In the genomic region with DNA sequence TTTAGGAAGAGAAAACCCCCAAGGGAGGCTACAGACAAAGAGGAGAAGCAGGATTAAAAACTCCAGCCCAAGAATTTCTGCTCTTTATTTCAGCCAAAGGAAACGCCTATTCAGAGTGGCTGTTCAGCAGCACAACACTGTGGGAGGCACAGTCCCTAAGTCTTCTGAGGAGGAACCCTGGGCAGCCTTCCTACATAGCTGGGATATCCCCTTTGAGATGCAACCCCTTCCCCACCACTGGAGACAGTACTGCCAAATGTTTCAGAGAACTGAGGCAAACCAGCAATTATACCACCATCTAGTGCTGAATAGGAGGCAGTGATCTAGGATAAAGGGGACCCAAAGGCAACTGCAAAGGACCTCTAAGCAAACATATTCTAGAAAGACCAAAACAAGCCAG, we compare ENCODE assay signal across 26 cellular contexts.
A peak's percentile ranks its signal among the peaks of the same experiment; 100 is the strongest.
DNase-seq lines count a peak whose midpoint lies in the region; ATAC-seq and TF ChIP-seq lines count a peak whose summit lies in the region.
"Had no signal": no experiment of that assay in that cellular context is flagged by ENCODE, and none has a peak within 500 bp of the region (broad histone marks: within the 10 kb centered on the region; RNA-seq: fewer than 3 reads in every experiment).

No MANE protein-coding gene starts in this region.

- no peak overlapping the region for H2AK5ac ChIP-seq in H9 (ENCODE audit: insufficient read length, low read length)

- H3K4me1 ChIP-seq in H9 (ENCODE audit: insufficient read depth, low read length), result peaks cover 3% of the 10 kb centered on the region; the same call in 1 of the 2 replicates
- H3K4me1 ChIP-seq in ectodermal cell (ENCODE audit: control insufficient read depth, insufficient read depth, low read length), result no peaks in the 10 kb centered on the region
- H3K4me1 ChIP-seq in thyroid gland, result no peaks in the 10 kb centered on the region
- no peaks in the 10 kb centered on the region for H3K4me1 ChIP-seq in prostate gland (replicated peaks)
- H3K4me1 ChIP-seq: BLaER1 had no signal

- peaks cover 26 to 42% (median 34%) of the 10 kb centered on the region in 3 experiments for H3K36me3 Mint-ChIP-seq in H9 (ENCODE audit: insufficient read depth in 1 of 3, low read depth in 3 of 3)

- no peaks in the 10 kb centered on the region for H3K23me2 ChIP-seq in H9 (ENCODE audit: insufficient read length, low read depth, low read length, poor library complexity, severe bottlenecking)

- TF ChIP-seq CTCF in H9 (conservative IDR thresholded peaks at IDR 0.05) (peak; percentile 60), thyroid gland (IDR thresholded peaks at IDR 0.05) (no peak), prostate gland (IDR thresholded peaks at IDR 0.05) (no peak)

- no peak overlapping the region for H2BK5ac ChIP-seq in H9 (ENCODE audit: insufficient read length, low read length)

- H3K4me2 ChIP-seq in H9 (ENCODE audit: insufficient read depth, insufficient read length, low read length), result no peak overlapping the region
- H3K4me2 ChIP-seq: BLaER1 had no signal

- H4K8ac ChIP-seq in H9 (replicated peaks; ENCODE audit: insufficient read length, low read depth, low read length), result no peak overlapping the region

- H3K23ac ChIP-seq in H9 (ENCODE audit: insufficient read length, low read depth, low read length), result no peak overlapping the region

- no peak overlapping the region for H2BK20ac ChIP-seq in H9 (ENCODE audit: low read depth, low read length, poor library complexity, severe bottlenecking)

- no peak overlapping the region for H2BK12ac ChIP-seq in H9 (ENCODE audit: insufficient read length, low read depth, low read length)

- DNase-seq in H9, result peak; percentile 52
- peak; percentile 24 for DNase-seq in iPS-NIHi7 (ENCODE audit: extremely low spot score)
- no peak for DNase-seq in thyroid gland
- no peak for DNase-seq in prostate gland (ENCODE audit: low spot score)
- DNase-seq: ACHN; CD4-positive, alpha-beta T cell; COR-L47; DMS 273 treated with DMSO at 0.1 percent for 48 hours; DMS79 treated with DMSO at 0.1 percent for 48 hours; HFFc6; MG63; NCI-H1417 treated with DMSO at 0.1 percent for 48 hours; NCI-H1930; NCI-H2227 treated with DMSO at 0.1 percent for 48 hours; NCI-H510A; NCI-H748 treated with DMSO at 0.1 percent for 48 hours; NK-92 treated with Interleukin-12 subunit alpha and Interleukin-12 subunit beta, amount 100 ng/mL, for 24 hours had no signal

- H3K27me3 ChIP-seq in H9 (ENCODE audit: insufficient read depth, low read length) (no peaks in the 10 kb centered on the region), ectodermal cell (ENCODE audit: control insufficient read depth, insufficient read depth, low read length, poor library complexity, severe bottlenecking) (no peaks in the 10 kb centered on the region), thyroid gland (no peaks in the 10 kb centered on the region), prostate gland (replicated peaks; ENCODE audit: insufficient read depth) (no peaks in the 10 kb centered on the region)
- H3K27me3 ChIP-seq: BLaER1, MG63 had no signal

- no peak overlapping the region for H3K4ac ChIP-seq in H9 (ENCODE audit: low read depth, low read length)

- no peak overlapping the region for H2BK15ac ChIP-seq in H9 (ENCODE audit: low read depth, low read length)

- H3K9me3 ChIP-seq in H9 (ENCODE audit: control insufficient read depth, low read depth, low read length) (no peaks in the 10 kb centered on the region), ectodermal cell (ENCODE audit: control insufficient read depth, low read length) (peaks cover 3% of the 10 kb centered on the region), thyroid gland (no peaks in the 10 kb centered on the region), prostate gland (no peaks in the 10 kb centered on the region)

- H3K9me3 Mint-ChIP-seq in H9, result peaks cover 38 to 39% of the 10 kb centered on the region in 2 experiments

- H2AFZ ChIP-seq in H9 (ENCODE audit: low read length), result no peak overlapping the region

- no peaks in the 10 kb centered on the region for H3K27me3 Mint-ChIP-seq in H9 (ENCODE audit: low read depth)
- H3K27me3 Mint-ChIP-seq: CD4-positive, alpha-beta T cell had no signal

- H3K79me1 ChIP-seq in H9 (ENCODE audit: insufficient read depth, low read depth, low read length, poor library complexity, severe bottlenecking), result no peaks in the 10 kb centered on the region

- no peak overlapping the region for H4K5ac ChIP-seq in H9 (ENCODE audit: insufficient read length, low read depth, low read length)

- H3K4me3 ChIP-seq in ectodermal cell (ENCODE audit: insufficient read depth, low read depth, low read length), result no peak overlapping the region
- no peak overlapping the region for H3K4me3 ChIP-seq in thyroid gland (replicated peaks in 1 of 3)
- H3K4me3 ChIP-seq in prostate gland, result no peak overlapping the region
- H3K4me3 ChIP-seq: GM12878, K562, MG63 had no signal

- ATAC-seq in GM18867 (IDR thresholded peaks at IDR 0.05; ENCODE audit: unreplicated experiment) (no peak), GM18858 (IDR thresholded peaks at IDR 0.05; ENCODE audit: unreplicated experiment) (no peak)
- ATAC-seq: GM12878, HepG2, K562, Panc1, SK-N-SH treated with all-trans-retinoic acid at 6 μM for 48 hours had no signal

- H4K20me1 ChIP-seq in H9 (ENCODE audit: control insufficient read depth, insufficient read depth, insufficient read length), result no peaks in the 10 kb centered on the region
- H4K20me1 ChIP-seq: BLaER1 had no signal

- no peak overlapping the region for H3K27ac ChIP-seq in H9 (ENCODE audit: insufficient read length, low read depth, low read length)
- H3K27ac ChIP-seq in ectodermal cell (ENCODE audit: insufficient read depth, low read depth, low read length, poor library complexity, severe bottlenecking), result peak overlapping the region; percentile 29
- H3K27ac ChIP-seq in thyroid gland, result no peak overlapping the region
- no peak overlapping the region for H3K27ac ChIP-seq in prostate gland
- H3K27ac ChIP-seq: BLaER1 had no signal

- no peak overlapping the region; a peak in 1 of 5 replicates for H3K4me3 Mint-ChIP-seq in H9
- H3K4me3 Mint-ChIP-seq: CD4-positive, alpha-beta T cell; HFFc6 had no signal

- H3K56ac ChIP-seq in H9 (ENCODE audit: insufficient read length, low read depth, low read length), result no peak overlapping the region

- no peak overlapping the region for H2BK120ac ChIP-seq in H9 (ENCODE audit: low read depth, low read length, poor library complexity, severe bottlenecking)

- no peaks in the 10 kb centered on the region for H3K79me2 ChIP-seq in H9 (ENCODE audit: insufficient read depth, low read length)

- WGBS in H9 (ENCODE audit: extremely low coverage, insufficient read length, low lambda C conversion rate), result no CpG with 5 or more reads among the region's 1 CpG
- 30 to 36% methylated on average over 1 of the region's 1 CpG for WGBS in ectodermal cell, 2 experiments
- 92 to 100% methylated on average over 1 of the region's 1 CpG for WGBS in thyroid gland, 2 donors
- 89% methylated on average over 1 of the region's 1 CpG for WGBS in prostate gland

- peak overlapping the region; percentile 87 to 91 (median 89); a peak in 4 of 7 replicates for H3K27ac Mint-ChIP-seq in H9
- H3K27ac Mint-ChIP-seq: CD4-positive, alpha-beta T cell; HFFc6 had no signal

- no peak for TF ChIP-seq POLR2A in thyroid gland (IDR thresholded peaks at IDR 0.05)
- TF ChIP-seq POLR2A in prostate gland (IDR thresholded peaks at IDR 0.05), result no peak

- no peak overlapping the region for H3K14ac ChIP-seq in H9 (ENCODE audit: insufficient read depth, low read length)

- H3K18ac ChIP-seq in H9 (ENCODE audit: insufficient read length, low read depth, low read length), result no peak overlapping the region

- H3K4me1 Mint-ChIP-seq in H9, result peaks cover 9 to 12% of the 10 kb centered on the region in 2 experiments

- no peak overlapping the region for H3K9ac ChIP-seq in H9 (ENCODE audit: extremely low read depth, insufficient read length, low read length)
- H3K9ac ChIP-seq: BLaER1 had no signal

- no peak overlapping the region for H3T11ph ChIP-seq in H9 (ENCODE audit: low read length)

- intact Hi-C loops in thyroid gland (cut with DNase I), result no loop called here
- intact Hi-C loops in prostate gland (cut with DNase I), result no loop called here

- H3K36me3 ChIP-seq in ectodermal cell (ENCODE audit: control insufficient read depth, insufficient read depth, low read length) (peaks cover 10% of the 10 kb centered on the region), thyroid gland (no peaks in the 10 kb centered on the region), prostate gland (no peaks in the 10 kb centered on the region)

- no peak overlapping the region for H4K91ac ChIP-seq in H9 (ENCODE audit: insufficient read length, low read depth, low read length)

Comparison
In these comparisons a context has a peak if more than half of its experiments do, and no peak if none do; other contexts are left out.
1. DNase-seq: peak in H9 (single experiment) and iPS-NIHi7 (single experiment); none in thyroid gland (0 of 2) and prostate gland (single experiment).